In genomic region chr16:31455601-31456314, GRCh38 we compare ENCODE assay signal across 1 cellular context.
TF ChIP-seq lines count a peak whose summit lies in the region.

No MANE protein-coding gene starts in this region.

TF ChIP-seq in K562, 482 proteins besides CTCF, POLR2A, EP300 and RAD21 (continued from another document and continues in another):
- TF ChIP-seq ZBTB33 (CRISPR knock-in tag; IDR thresholded peaks at IDR 0.05) (no peak), BCOR (IDR thresholded peaks at IDR 0.05) (peak; percentile 79), MAFG (tag; conservative IDR thresholded peaks at IDR 0.05) (peak; percentile 51), CHAMP1 (IDR thresholded peaks at IDR 0.05) (no peak), RCOR1 (IDR thresholded peaks at IDR 0.05; ENCODE audit: borderline replicate concordance in 1 of 2, low read depth in 2 of 2, low read length in 2 of 2) (peak in 1 of 2 experiments; percentile 54; a peak in 1 of 4 replicates), BMI1 (IDR thresholded peaks at IDR 0.05; ENCODE audit: low read length) (no peak), MEIS2 (IDR thresholded peaks at IDR 0.05; ENCODE audit: partially characterized antibody) (peak; percentile 45), JUND (IDR thresholded peaks at IDR 0.05; ENCODE audit: borderline replicate concordance, low read depth, low read length) (peak; percentile 20; the same call in 1 of the 2 replicates), JUND (tag; IDR thresholded peaks at IDR 0.05; ENCODE audit: borderline replicate concordance, low read depth, low read length) (no peak), ETV1 (tag; conservative IDR thresholded peaks at IDR 0.05; ENCODE audit: low read depth) (no peak), ZBTB43 (CRISPR knock-in tag; IDR thresholded peaks at IDR 0.05) (no peak), MYBL2 (IDR thresholded peaks at IDR 0.05; ENCODE audit: low read depth) (no peak), MYBL2 (CRISPR knock-in tag; IDR thresholded peaks at IDR 0.05; ENCODE audit: borderline replicate concordance) (no peak), RBM39 (optimal IDR thresholded peaks at IDR 0.05; ENCODE audit: low read depth, low read length) (no peak), ELK1 (CRISPR knock-in tag; IDR thresholded peaks at IDR 0.05) (no peak), TFAM (CRISPR knock-in tag; conservative IDR thresholded peaks at IDR 0.05) (no peak), L3MBTL2 (IDR thresholded peaks at IDR 0.05) (peak; percentile 50; the same call in 1 of the 2 replicates), ZFP36 (IDR thresholded peaks at IDR 0.05; ENCODE audit: low read depth, low read length, partially characterized antibody) (no peak), NCOR1 (IDR thresholded peaks at IDR 0.05) (no peak), E2F6 (IDR thresholded peaks at IDR 0.05; ENCODE audit: borderline replicate concordance in 1 of 2, extremely low read depth in 1 of 2, insufficient read depth in 1 of 2, insufficient read length in 1 of 2, low read depth in 1 of 2, low read length in 1 of 2, poor library complexity in 1 of 2, severe bottlenecking in 1 of 2) (peak in 1 of 2 experiments; percentile 15), KLF13 (tag; IDR thresholded peaks at IDR 0.05; ENCODE audit: borderline replicate concordance, low read depth) (no peak), ZNF212 (CRISPR knock-in tag; IDR thresholded peaks at IDR 0.05) (no peak), DLX4 (CRISPR knock-in tag; IDR thresholded peaks at IDR 0.05) (no peak), ZSCAN29 (IDR thresholded peaks at IDR 0.05) (no peak), MAFK (IDR thresholded peaks at IDR 0.05; ENCODE audit: low read length) (peak; percentile 44), ZNF778 (CRISPR knock-in tag; IDR thresholded peaks at IDR 0.05) (no peak), SMARCA4 (IDR thresholded peaks at IDR 0.05) (0 out of 2 replicates have a peak, but pooled peaks have one; percentile 13), FOXO4 (CRISPR knock-in tag; IDR thresholded peaks at IDR 0.05) (no peak), TAF9B (IDR thresholded peaks at IDR 0.05; ENCODE audit: partially characterized antibody) (no peak), POU5F1 (IDR thresholded peaks at IDR 0.05; ENCODE audit: borderline replicate concordance, low read depth, low read length, partially characterized antibody) (no peak), DEAF1 (CRISPR knock-in tag; IDR thresholded peaks at IDR 0.05) (0 out of 2 replicates have a peak, but pooled peaks have one; percentile 38), NFE2 (IDR thresholded peaks at IDR 0.05; ENCODE audit: low read depth) (peak; percentile 75), NR3C1 (CRISPR knock-in tag; IDR thresholded peaks at IDR 0.05) (no peak), FOXK2 (conservative IDR thresholded peaks at IDR 0.05 in 1 of 2, IDR thresholded peaks at IDR 0.05 in 1 of 2; ENCODE audit: low read depth in 2 of 2) (0 out of 4 replicates have a peak, but pooled peaks of 1 of the 2 experiments have one; percentile 20), ZNF561 (CRISPR knock-in tag; conservative IDR thresholded peaks at IDR 0.05) (no peak), MTF1 (CRISPR knock-in tag; IDR thresholded peaks at IDR 0.05; ENCODE audit: borderline replicate concordance) (no peak), GATAD2A (IDR thresholded peaks at IDR 0.05) (no peak), ZNF592 (IDR thresholded peaks at IDR 0.05) (peak; percentile 49; the same call in 1 of the 2 replicates), RNF219 (CRISPR knock-in tag; IDR thresholded peaks at IDR 0.05) (no peak), NR1H2 (CRISPR knock-in tag; IDR thresholded peaks at IDR 0.05) (no peak), HNRNPLL (IDR thresholded peaks at IDR 0.05; ENCODE audit: low read depth, low read length, poor library complexity, severe bottlenecking) (no peak), HLTF (IDR thresholded peaks at IDR 0.05) (no peak), MNT (conservative IDR thresholded peaks at IDR 0.05) (0 out of 4 replicates have a peak, but pooled peaks of 1 of the 2 experiments have one; percentile 18)
